Comparison of ENCODE assay signal across 17 cellular contexts in the genomic region with DNA sequence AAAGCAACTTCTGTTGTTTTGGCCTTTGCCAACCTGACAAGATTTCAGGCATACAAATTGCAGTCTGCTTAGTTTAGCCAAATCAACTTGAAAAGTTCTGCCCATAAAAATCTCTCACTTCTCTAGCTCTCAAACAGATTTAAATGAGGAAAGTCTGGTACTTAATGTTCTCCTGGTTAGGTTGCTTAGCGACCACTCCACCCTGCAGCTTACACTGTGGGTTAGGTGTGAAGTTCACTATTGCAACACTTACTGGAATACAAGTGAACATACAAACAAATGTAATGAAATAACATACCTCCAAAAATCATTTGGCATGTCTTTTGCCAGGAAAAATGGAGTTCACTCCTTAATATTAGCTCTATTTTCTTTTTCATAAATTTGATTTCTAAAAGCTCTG.
DNase-seq lines count a peak whose midpoint lies in the region; ATAC-seq and TF ChIP-seq lines count a peak whose summit lies in the region.
"Had no signal": no experiment of that assay in that cellular context is flagged by ENCODE, and none has a peak within 500 bp of the region (broad histone marks: within the 10 kb centered on the region; RNA-seq: fewer than 3 reads in every experiment).

No MANE protein-coding gene starts in this region.

- TF ChIP-seq CTCF in fibroblast of pulmonary artery (IDR thresholded peaks at IDR 0.05; ENCODE audit: low read length, missing control alignments) (no peak), natural killer cell (IDR thresholded peaks at IDR 0.05) (no peak), coronary artery (IDR thresholded peaks at IDR 0.05) (no peak)

- peak; percentile 1 for DNase-seq in DMS53 (lab: John Stamatoyannopoulos, UW)
- no peak for DNase-seq in DMS53 treated with DMSO at 0.1 percent for 48 hours (lab: John Stamatoyannopoulos, UW; ENCODE audit: unreplicated experiment)
- peak; percentile 16 for DNase-seq in NCI-H524 treated with DMSO at 0.1 percent for 48 hours (lab: John Stamatoyannopoulos, UW)
- peak; percentile 54 for DNase-seq in fibroblast of pulmonary artery (ENCODE audit: low read depth)
- DNase-seq in natural killer cell, result peak; percentile 37
- DNase-seq in coronary artery (ENCODE audit: low spot score), result no peak
- DNase-seq: 8988T; activated CD4-positive, CD25-positive, alpha-beta regulatory T cell; EL; NCI-H446; Peyer's patch; stimulated activated naive B cell treated with anti-CD40 and anti-IgM and Interleukin-4, amounts not matched to agents 10 μg/mL and 1 μg/mL and 100 μg/mL, for 72 hours; T-helper 1 cell had no signal

- H3K27ac Mint-ChIP-seq in natural killer cell, result peak overlapping the region; percentile 43 to 71
- H3K27ac Mint-ChIP-seq: stimulated activated naive B cell treated with anti-CD40 and anti-IgM and Interleukin-4, amounts not matched to agents 10 μg/mL and 1 μg/mL and 100 μg/mL, for 72 hours had no signal

- no peaks in the 10 kb centered on the region for H3K36me3 Mint-ChIP-seq in natural killer cell
- H3K36me3 Mint-ChIP-seq: brain; CD14-positive monocyte; stimulated activated naive B cell treated with anti-CD40 and anti-IgM and Interleukin-4, amounts not matched to agents 10 μg/mL and 1 μg/mL and 100 μg/mL, for 72 hours had no signal

- peak overlapping the region; percentile 55 for H3K4me3 Mint-ChIP-seq in natural killer cell
- H3K4me3 Mint-ChIP-seq: CD14-positive monocyte; stimulated activated naive B cell treated with anti-CD40 and anti-IgM and Interleukin-4, amounts not matched to agents 10 μg/mL and 1 μg/mL and 100 μg/mL, for 72 hours had no signal

- H3K27ac ChIP-seq in coronary artery, result no peak overlapping the region
- H3K27ac ChIP-seq: Peyer's patch had no signal

- H3K4me1 Mint-ChIP-seq in natural killer cell, result peaks cover 24 to 25% of the 10 kb centered on the region in 2 donors
- H3K4me1 Mint-ChIP-seq: CD14-positive monocyte; stimulated activated naive B cell treated with anti-CD40 and anti-IgM and Interleukin-4, amounts not matched to agents 10 μg/mL and 1 μg/mL and 100 μg/mL, for 72 hours had no signal

- no peaks in the 10 kb centered on the region for H3K27me3 Mint-ChIP-seq in natural killer cell (ENCODE audit: low read depth in 2 of 2)
- H3K27me3 Mint-ChIP-seq: brain; stimulated activated naive B cell treated with anti-CD40 and anti-IgM and Interleukin-4, amounts not matched to agents 10 μg/mL and 1 μg/mL and 100 μg/mL, for 72 hours had no signal

- H3K9me3 Mint-ChIP-seq in natural killer cell, result no peaks in the 10 kb centered on the region
- H3K9me3 Mint-ChIP-seq: brain; stimulated activated naive B cell treated with anti-CD40 and anti-IgM and Interleukin-4, amounts not matched to agents 10 μg/mL and 1 μg/mL and 100 μg/mL, for 72 hours had no signal

- intact Hi-C loops in natural killer cell (cut with micrococcal nuclease), result no loop called here

- ATAC-seq in natural killer cell (peak; percentile 86 to 98 (median 94)), HG03196 (IDR thresholded peaks at IDR 0.05; ENCODE audit: unreplicated experiment) (no peak), GM18909 (IDR thresholded peaks at IDR 0.05; ENCODE audit: poor library complexity, unreplicated experiment) (no peak)
- ATAC-seq: stimulated activated naive B cell treated with anti-CD40 and anti-IgM and Interleukin-4, amounts not matched to agents 10 μg/mL and 1 μg/mL and 100 μg/mL, for 72 hours had no signal

- H3K4me3 ChIP-seq in fibroblast of pulmonary artery (replicated peaks; ENCODE audit: low read depth, low read length), result no peak overlapping the region
- no peak overlapping the region for H3K4me3 ChIP-seq in coronary artery
- H3K4me3 ChIP-seq: Peyer's patch had no signal

Comparison
In these comparisons a context has a peak if more than half of its experiments do, and no peak if none do; other contexts are left out.
1. DNase-seq: peak in DMS53 (single experiment), NCI-H524 treated with DMSO at 0.1 percent for 48 hours (single experiment), fibroblast of pulmonary artery (single experiment) and natural killer cell (single experiment); none in DMS53 treated with DMSO at 0.1 percent for 48 hours (single experiment) and coronary artery (single experiment).
2. ATAC-seq: peak in natural killer cell (3 of 3); none in HG03196 (single experiment) and GM18909 (single experiment).